Comparison of ENCODE assay signal across 26 cellular contexts in the genomic region with DNA sequence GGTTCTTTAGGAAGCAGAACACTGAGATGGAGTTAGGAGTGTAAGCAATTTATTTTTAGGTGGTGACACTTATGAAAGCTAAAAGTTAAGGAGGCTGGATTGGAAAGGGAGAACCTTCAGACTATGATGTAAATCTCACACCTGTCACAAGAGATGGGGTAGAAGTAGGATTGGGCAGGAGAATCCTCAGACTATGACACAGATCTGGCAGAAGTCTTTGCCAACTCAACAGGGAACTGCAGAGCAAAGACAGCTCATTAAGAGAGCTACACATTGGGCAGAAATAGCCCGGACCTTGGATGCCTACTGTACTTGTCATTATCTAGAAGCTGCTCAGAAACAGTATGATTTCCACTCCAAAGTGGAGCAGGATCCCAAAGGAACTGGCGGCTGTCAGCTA.
"Had no signal": no experiment of that assay in that cellular context is flagged by ENCODE, and none has a peak within 500 bp of the region (broad histone marks: within the 10 kb centered on the region; RNA-seq: fewer than 3 reads in every experiment).

No MANE protein-coding gene starts in this region.

- H3K27me3 ChIP-seq: colonic mucosa, gastroesophageal sphincter, heart left ventricle, neutrophil, suprapubic skin, transverse colon, vagina had no signal

- H3K27ac ChIP-seq: colonic mucosa, epithelial cell of prostate, gastroesophageal sphincter, heart left ventricle, neutrophil, suprapubic skin, transverse colon, vagina had no signal

- H3K36me3 ChIP-seq: colonic mucosa, gastroesophageal sphincter, heart left ventricle, neutrophil, suprapubic skin, transverse colon, vagina had no signal

- H3K9me3 ChIP-seq: colonic mucosa, gastroesophageal sphincter, heart left ventricle, neutrophil, suprapubic skin, transverse colon, vagina had no signal

- DNase-seq: activated CD4-positive, alpha-beta memory T cell treated with anti-CD3 and anti-CD28 coated beads, Interleukin-2, amount 10 ng/mL, durations not matched to agents 7 days and 5 days; activated CD4-positive, alpha-beta T cell treated with anti-CD3 and anti-CD28 coated beads for 48 hours; activated CD4-positive, CD25-positive, alpha-beta regulatory T cell; activated CD8-positive, alpha-beta memory T cell treated with anti-CD3 and anti-CD28 coated beads, Interleukin-2, amount 10 ng/mL, durations not matched to agents 7 days and 5 days; activated naive CD4-positive, alpha-beta T cell treated with Interleukin-2 at 50 U/mL for 16 hours; activated T-cell treated with anti-CD3 and anti-CD28 coated beads, Interleukin-2, amount 50 U/mL, for 24 hours; caudate nucleus; colonic mucosa; endodermal cell; heart left ventricle; retina; stimulated activated CD4-positive, alpha-beta T cell treated with anti-CD3 and anti-CD28 coated beads, Interleukin-12 subunit alpha, Interleukin-12 subunit beta, amount 100 ng/mL, for 4 hours; stimulated activated CD4-positive, alpha-beta T cell treated with anti-CD3 and anti-CD28 coated beads, Interleukin-1b, Interleukin-23, amount 100 ng/mL, for 48 hours; T-helper 1 cell; T-helper 9 cell; transverse colon had no signal

- H3K9me3 Mint-ChIP-seq: activated CD4-positive, alpha-beta memory T cell treated with anti-CD3 and anti-CD28 coated beads, Interleukin-2, amount 10 ng/mL, durations not matched to agents 7 days and 5 days; activated T-helper 2 cell treated with anti-CD3 and anti-CD28 coated beads, Interferon-gamma antibody, Interleukin-2, Interleukin-4, amounts not matched to agents 10 μg/mL and 5 μg/mL and 100 μg/mL, durations not matched to agents 14 hours and 24 hours and 36 hours; memory B cell; natural killer cell treated with Interleukin-12 subunit alpha and Interleukin-12 subunit beta and Interleukin-15 and Interleukin-18, amount 100 ng/mL, for 72 hours; stimulated activated naive CD8-positive, alpha-beta T cell treated with anti-CD3 and anti-CD28 coated beads, Interleukin-15, Interleukin-2, amounts not matched to agents 100 ng/mL and 50 ng/mL, for 24 hours had no signal

- H3K27me3 Mint-ChIP-seq: activated CD4-positive, alpha-beta memory T cell treated with anti-CD3 and anti-CD28 coated beads, Interleukin-2, amount 10 ng/mL, durations not matched to agents 7 days and 5 days; stimulated activated naive CD8-positive, alpha-beta T cell treated with anti-CD3 and anti-CD28 coated beads, Interleukin-15, Interleukin-2, amounts not matched to agents 100 ng/mL and 50 ng/mL, for 24 hours had no signal

- H3K4me1 Mint-ChIP-seq: activated CD4-positive, alpha-beta memory T cell treated with anti-CD3 and anti-CD28 coated beads, Interleukin-2, amount 10 ng/mL, durations not matched to agents 7 days and 5 days; activated CD8-positive, alpha-beta memory T cell treated with anti-CD3 and anti-CD28 coated beads, Interleukin-2, amount 10 ng/mL, durations not matched to agents 7 days and 5 days; memory B cell had no signal

- H3K27ac Mint-ChIP-seq: activated CD4-positive, alpha-beta memory T cell treated with anti-CD3 and anti-CD28 coated beads, Interleukin-2, amount 10 ng/mL, durations not matched to agents 7 days and 5 days; activated CD8-positive, alpha-beta memory T cell treated with anti-CD3 and anti-CD28 coated beads, Interleukin-2, amount 10 ng/mL, durations not matched to agents 7 days and 5 days; activated T-cell treated with anti-CD3 and anti-CD28 coated beads, Interleukin-2, amount 50 U/mL, for 24 hours; activated T-helper 2 cell treated with anti-CD3 and anti-CD28 coated beads, Interferon-gamma antibody, Interleukin-2, Interleukin-4, amounts not matched to agents 10 μg/mL and 5 μg/mL and 100 μg/mL, durations not matched to agents 14 hours and 24 hours and 36 hours; endodermal cell; memory B cell; natural killer cell treated with Interleukin-12 subunit alpha and Interleukin-12 subunit beta and Interleukin-15 and Interleukin-18, amount 100 ng/mL, for 72 hours; stimulated activated naive CD8-positive, alpha-beta T cell treated with anti-CD3 and anti-CD28 coated beads, Interleukin-15, Interleukin-2, amounts not matched to agents 100 ng/mL and 50 ng/mL, for 24 hours had no signal

- H3K4me1 ChIP-seq: colonic mucosa, gastroesophageal sphincter, heart left ventricle, suprapubic skin, transverse colon, vagina had no signal

- H3K4me3 ChIP-seq: colonic mucosa, gastroesophageal sphincter, heart left ventricle, suprapubic skin, transverse colon, vagina had no signal

- H3K4me3 Mint-ChIP-seq: activated CD4-positive, alpha-beta memory T cell treated with anti-CD3 and anti-CD28 coated beads, Interleukin-2, amount 10 ng/mL, durations not matched to agents 7 days and 5 days; activated CD8-positive, alpha-beta memory T cell treated with anti-CD3 and anti-CD28 coated beads, Interleukin-2, amount 10 ng/mL, durations not matched to agents 7 days and 5 days; activated T-cell treated with anti-CD3 and anti-CD28 coated beads, Interleukin-2, amount 50 U/mL, for 24 hours; brain; endodermal cell; memory B cell; natural killer cell treated with Interleukin-12 subunit alpha and Interleukin-12 subunit beta and Interleukin-15 and Interleukin-18, amount 100 ng/mL, for 72 hours; stimulated activated naive CD8-positive, alpha-beta T cell treated with anti-CD3 and anti-CD28 coated beads, Interleukin-15, Interleukin-2, amounts not matched to agents 100 ng/mL and 50 ng/mL, for 24 hours had no signal

- H3K36me3 Mint-ChIP-seq: activated CD8-positive, alpha-beta memory T cell treated with anti-CD3 and anti-CD28 coated beads, Interleukin-2, amount 10 ng/mL, durations not matched to agents 7 days and 5 days; brain; memory B cell; natural killer cell treated with Interleukin-12 subunit alpha and Interleukin-12 subunit beta and Interleukin-15 and Interleukin-18, amount 100 ng/mL, for 72 hours had no signal

- ATAC-seq: activated CD8-positive, alpha-beta memory T cell treated with anti-CD3 and anti-CD28 coated beads, Interleukin-2, amount 10 ng/mL, durations not matched to agents 7 days and 5 days; gastroesophageal sphincter had no signal
